Comparison of ENCODE assay signal across 17 cellular contexts in the genomic region with DNA sequence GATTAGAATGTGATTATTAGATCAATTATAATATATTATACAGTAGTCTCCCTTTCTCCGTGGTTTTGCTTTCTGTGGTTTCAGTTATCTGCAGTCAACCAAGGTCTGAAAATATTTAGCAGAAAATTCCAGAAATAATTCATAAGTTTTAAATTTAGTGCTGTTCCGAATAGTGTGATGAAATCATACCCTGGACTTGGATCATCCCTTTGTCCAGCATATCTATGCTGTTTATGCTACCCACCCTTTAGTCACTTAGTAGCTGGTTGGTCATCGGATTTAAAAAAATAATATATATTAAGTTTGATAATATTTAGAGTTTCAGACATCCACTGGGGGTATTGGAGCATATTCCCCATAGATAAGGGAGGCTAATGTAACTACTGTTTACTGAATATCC.
"Had no signal": no experiment of that assay in that cellular context is flagged by ENCODE, and none has a peak within 500 bp of the region (broad histone marks: within the 10 kb centered on the region; RNA-seq: fewer than 3 reads in every experiment).

No MANE protein-coding gene starts in this region.

- H3K4me1 ChIP-seq: right atrium auricular region, tibial artery had no signal

- H3K36me3 ChIP-seq: prostate gland, right atrium auricular region, tibial artery had no signal

- H3K4me3 ChIP-seq: coronary artery, left lung, prostate gland, right atrium auricular region, tibial artery had no signal

- H3K27ac ChIP-seq: coronary artery, prostate gland, right atrium auricular region, tibial artery had no signal

- ATAC-seq: activated T-helper 17 cell treated with anti-CD3 and anti-CD28 coated beads, Interleukin-2, amount 50 U/mL, for 72 hours; esophagus mucosa; left lung; stimulated activated naive CD8-positive, alpha-beta T cell treated with anti-CD3 and anti-CD28 coated beads, Interleukin-15, Interleukin-2, amounts not matched to agents 100 U/mL and 50 U/mL, for 24 hours had no signal

- H3K27me3 ChIP-seq: left lung, right atrium auricular region, tibial artery had no signal

- H3K9me3 ChIP-seq: left lung, prostate gland, right atrium auricular region, tibial artery had no signal

- DNase-seq: activated CD4-positive, alpha-beta T cell treated with anti-CD3 and anti-CD28 coated beads, Interleukin-2, amount 50 U/mL, for 4 hours; activated naive CD4-positive, alpha-beta T cell; activated naive CD8-positive, alpha-beta T cell treated with anti-CD3 and anti-CD28 coated beads for 36 hours; central memory CD4-positive, alpha-beta T cell; hypothalamus; left lung; midbrain; stimulated activated naive CD8-positive, alpha-beta T cell treated with anti-CD3 and anti-CD28 coated beads, Interleukin-15, Interleukin-2, amounts not matched to agents 100 U/mL and 50 U/mL, for 24 hours; substantia nigra; T-helper 1 cell; T-helper 9 cell; tibial artery had no signal
